Comparison of ENCODE assay signal across 9 cellular contexts in the genomic region with DNA sequence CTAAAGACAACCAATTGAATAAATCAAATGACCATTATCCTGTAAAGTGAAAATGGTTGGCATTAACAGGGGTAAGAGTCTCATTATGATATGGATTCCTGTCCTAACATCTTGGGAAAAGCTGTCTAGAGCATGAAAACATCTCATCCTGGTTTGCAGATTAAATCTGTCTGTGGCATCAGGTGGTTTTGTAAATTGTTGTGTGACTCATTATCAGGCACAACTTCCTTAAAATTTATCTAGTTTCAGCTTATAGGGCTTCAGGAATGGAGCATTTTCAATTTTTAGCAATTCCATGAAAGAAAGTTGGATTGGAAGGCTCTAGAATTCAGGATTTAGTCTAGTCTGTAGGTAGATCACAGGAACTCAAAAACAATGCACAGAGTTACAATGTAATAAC. TPM values are rescaled to one million over a fixed set of nuclear protein-coding genes. Genes with fewer than 3 reads are reported as not detected.
"Had no signal": no experiment of that assay in that cellular context is flagged by ENCODE, and none has a peak within 500 bp of the region (broad histone marks: within the 10 kb centered on the region; RNA-seq: fewer than 3 reads in every experiment).

No MANE protein-coding gene starts in this region.

- ATAC-seq: GM23338, HepG2 had no signal

- H3K4me3 ChIP-seq: GM23338 had no signal

- H3K27ac ChIP-seq: HL-60 had no signal

- H3K4me2 ChIP-seq: GM23338 had no signal

- FAIRE-seq: H1, H54, HepG2 had no signal

- DNase-seq: H9, HCEC 1CT had no signal

RNA-seq across cellular contexts. Expression of a gene that starts 31.1 kb away (rescaled TPM):
- total RNA-seq: HT1080 had no signal

RNA-seq across cellular contexts. Expression of a gene that starts 31.8 kb away (rescaled TPM):
- polyA plus RNA-seq: GM23338, IgD-negative memory B cell had no signal
